ENCODE assay signal across 6 cellular contexts in genomic region chr2:213789940-213790339, GRCh38.
"Had no signal": no experiment of that assay in that cellular context is flagged by ENCODE, and none has a peak within 500 bp of the region (broad histone marks: within the 10 kb centered on the region; RNA-seq: fewer than 3 reads in every experiment).

No MANE protein-coding gene starts in this region.

- ATAC-seq: K562 had no signal

- H3K4me3 ChIP-seq: K562 had no signal

- H3K27ac ChIP-seq: HL-60 had no signal

- FAIRE-seq: HTR-8/SVneo, K562 had no signal

- DNase-seq: IMR-90, KBM-7, KG1 had no signal
